40 cellular contexts compared by ENCODE assay signal in the genomic region with DNA sequence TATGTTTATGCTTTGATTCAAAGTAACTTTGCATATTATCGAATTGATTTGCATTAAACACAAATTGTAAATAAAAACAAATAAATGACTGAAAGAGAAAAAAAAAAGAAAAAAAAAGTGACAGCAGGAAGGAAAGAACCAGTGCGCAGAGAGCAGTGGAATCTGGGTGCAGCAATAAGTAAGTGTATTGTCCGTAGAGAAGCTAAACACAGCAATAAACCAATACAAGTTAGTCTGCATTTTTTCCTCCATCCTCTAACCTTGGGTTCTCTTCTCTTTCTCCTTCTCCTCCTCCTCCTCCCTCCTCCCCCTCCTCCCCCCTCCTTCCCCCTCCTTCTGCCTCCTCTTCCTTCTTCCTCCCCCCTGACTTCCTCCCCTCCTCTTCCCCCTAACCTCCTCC.
"Had no signal": no experiment of that assay in that cellular context is flagged by ENCODE, and none has a peak within 500 bp of the region (broad histone marks: within the 10 kb centered on the region; RNA-seq: fewer than 3 reads in every experiment).

No MANE protein-coding gene starts in this region.

- H3K9me3 Mint-ChIP-seq: activated naive CD4-positive, alpha-beta T cell treated with anti-CD3 and anti-CD28 coated beads for 36 hours; activated naive CD4-positive, alpha-beta T cell treated with anti-CD3 and anti-CD28 coated beads, Interleukin-2, amount 10 ng/mL, durations not matched to agents 7 days and 5 days; activated naive CD4-positive, alpha-beta T cell treated with anti-CD3 and anti-CD28 coated beads, Interleukin-2, amount 50 U/mL, for 24 hours; activated naive CD4-positive, alpha-beta T cell treated with anti-CD3 and anti-CD28 coated beads, Interleukin-2, amount 50 U/mL, for 72 hours; activated naive CD8-positive, alpha-beta T cell treated with anti-CD3 and anti-CD28 coated beads for 36 hours; activated naive CD8-positive, alpha-beta T cell treated with anti-CD3 and anti-CD28 coated beads, Interleukin-2, amount 10 ng/mL, durations not matched to agents 7 days and 5 days; activated naive CD8-positive, alpha-beta T cell treated with anti-CD3 and anti-CD28 coated beads, Interleukin-2, amount 50 U/mL, for 24 hours; activated T-cell treated with anti-CD3 and anti-CD28 coated beads, Interleukin-2, amount 50 U/mL, for 24 hours; activated T-cell treated with anti-CD3 and anti-CD28 coated beads, Interleukin-2, amount 50 U/mL, for 4 hours; activated T-cell treated with anti-CD3 and anti-CD28 coated beads, Interleukin-2, amount 50 U/mL, for 72 hours; activated T-helper 1 cell treated with anti-CD3 and anti-CD28 coated beads, Interleukin-12 subunit alpha, Interleukin-12 subunit beta, Interleukin-2, Interleukin-4 antibody, amounts not matched to agents 30 ng/mL and 10 ng/mL and 1 ng/mL, durations not matched to agents 14 hours and 24 hours and 36 hours; activated T-helper 17 cell treated with anti-CD3 and anti-CD28 coated beads, Interleukin-2, amount 50 U/mL, for 72 hours; activated T-helper 2 cell treated with anti-CD3 and anti-CD28 coated beads, Interferon-gamma antibody, Interleukin-2, Interleukin-4, amounts not matched to agents 10 μg/mL and 5 μg/mL and 100 μg/mL, durations not matched to agents 14 hours and 24 hours and 36 hours; central memory CD8-positive, alpha-beta T cell had no signal

- ATAC-seq: activated naive CD4-positive, alpha-beta T cell treated with anti-CD3 and anti-CD28 coated beads, Interleukin-2, amount 50 U/mL, for 72 hours; activated naive CD8-positive, alpha-beta T cell treated with anti-CD3 and anti-CD28 coated beads, Interleukin-2, amount 50 U/mL, for 24 hours; activated T-cell treated with anti-CD3 and anti-CD28 coated beads, Interleukin-2, amount 50 U/mL, for 4 hours; activated T-cell treated with anti-CD3 and anti-CD28 coated beads, Interleukin-2, amount 50 U/mL, for 72 hours; activated T-helper 17 cell treated with anti-CD3 and anti-CD28 coated beads, Interleukin-2, amount 50 U/mL, for 72 hours; body of pancreas had no signal

- H3K4me3 Mint-ChIP-seq: activated naive CD4-positive, alpha-beta T cell treated with anti-CD3 and anti-CD28 coated beads for 36 hours; activated naive CD4-positive, alpha-beta T cell treated with anti-CD3 and anti-CD28 coated beads, Interleukin-2, amount 10 ng/mL, durations not matched to agents 7 days and 5 days; activated naive CD4-positive, alpha-beta T cell treated with anti-CD3 and anti-CD28 coated beads, Interleukin-2, amount 50 U/mL, for 24 hours; activated naive CD8-positive, alpha-beta T cell; activated naive CD8-positive, alpha-beta T cell treated with anti-CD3 and anti-CD28 coated beads for 36 hours; activated naive CD8-positive, alpha-beta T cell treated with anti-CD3 and anti-CD28 coated beads, Interleukin-2, amount 10 ng/mL, durations not matched to agents 7 days and 5 days; activated naive CD8-positive, alpha-beta T cell treated with anti-CD3 and anti-CD28 coated beads, Interleukin-2, amount 50 U/mL, for 24 hours; activated T-cell treated with anti-CD3 and anti-CD28 coated beads, Interleukin-2, amount 50 U/mL, for 24 hours; activated T-cell treated with anti-CD3 and anti-CD28 coated beads, Interleukin-2, amount 50 U/mL, for 4 hours; activated T-cell treated with anti-CD3 and anti-CD28 coated beads, Interleukin-2, amount 50 U/mL, for 72 hours; activated T-helper 1 cell treated with anti-CD3 and anti-CD28 coated beads, Interleukin-12 subunit alpha, Interleukin-12 subunit beta, Interleukin-2, Interleukin-4 antibody, amounts not matched to agents 30 ng/mL and 10 ng/mL and 1 ng/mL, durations not matched to agents 14 hours and 24 hours and 36 hours; activated T-helper 17 cell treated with anti-CD3 and anti-CD28 coated beads, Interleukin-2, amount 50 U/mL, for 72 hours; brain; central memory CD8-positive, alpha-beta T cell had no signal

- H3K27me3 ChIP-seq: adrenal gland, ascending aorta, body of pancreas, brain microvascular endothelial cell, breast epithelium had no signal

- H3K36me3 Mint-ChIP-seq: activated naive CD4-positive, alpha-beta T cell treated with anti-CD3 and anti-CD28 coated beads, Interleukin-2, amount 10 ng/mL, durations not matched to agents 7 days and 5 days; activated naive CD4-positive, alpha-beta T cell treated with anti-CD3 and anti-CD28 coated beads, Interleukin-2, amount 50 U/mL, for 24 hours; activated naive CD4-positive, alpha-beta T cell treated with anti-CD3 and anti-CD28 coated beads, Interleukin-2, amount 50 U/mL, for 72 hours; activated naive CD8-positive, alpha-beta T cell treated with anti-CD3 and anti-CD28 coated beads for 36 hours; brain had no signal

- H3K9me3 ChIP-seq: adrenal gland, ascending aorta, body of pancreas, breast epithelium had no signal

- H3K27me3 Mint-ChIP-seq: activated naive CD4-positive, alpha-beta T cell treated with anti-CD3 and anti-CD28 coated beads, Interleukin-2, amount 50 U/mL, for 24 hours; activated T-cell treated with anti-CD3 and anti-CD28 coated beads, Interleukin-2, amount 50 U/mL, for 24 hours; brain had no signal

- DNase-seq: activated effector memory CD4-positive, alpha-beta T cell treated with anti-CD3 and anti-CD28 coated beads, Interleukin-2, amount 50 U/mL, for 16 hours; activated effector memory CD4-positive, alpha-beta T cell treated with Interleukin-2 at 50 U/mL for 16 hours; activated gamma-delta T cell; activated gamma-delta T cell treated with Interleukin-2 at 50 U/mL for 16 hours; activated naive CD4-positive, alpha-beta T cell; activated naive CD4-positive, alpha-beta T cell treated with anti-CD3 and anti-CD28 coated beads for 36 hours; activated naive CD4-positive, alpha-beta T cell treated with anti-CD3 and anti-CD28 coated beads, Interleukin-2, amount 10 ng/mL, durations not matched to agents 7 days and 5 days; activated naive CD4-positive, alpha-beta T cell treated with anti-CD3 and anti-CD28 coated beads, Interleukin-2, amount 50 U/mL, for 16 hours; activated naive CD4-positive, alpha-beta T cell treated with Interleukin-2 at 50 U/mL for 16 hours; activated naive CD8-positive, alpha-beta T cell treated with anti-CD3 and anti-CD28 coated beads for 36 hours; activated naive CD8-positive, alpha-beta T cell treated with anti-CD3 and anti-CD28 coated beads, Interleukin-2, amount 10 ng/mL, durations not matched to agents 7 days and 5 days; activated naive CD8-positive, alpha-beta T cell treated with anti-CD3 and anti-CD28 coated beads, Interleukin-2, amount 50 U/mL, for 24 hours; activated T-cell treated with anti-CD3 and anti-CD28 coated beads, Interleukin-2, amount 50 U/mL, for 1 hour; activated T-cell treated with anti-CD3 and anti-CD28 coated beads, Interleukin-2, amount 50 U/mL, for 24 hours; activated T-cell treated with anti-CD3 and anti-CD28 coated beads, Interleukin-2, amount 50 U/mL, for 4 hours; activated T-cell treated with anti-CD3 and anti-CD28 coated beads, Interleukin-2, amount 50 U/mL, for 48 hours; activated T-cell treated with anti-CD3 and anti-CD28 coated beads, Interleukin-2, amount 50 U/mL, for 72 hours; amniotic stem cell; amygdala; anterior cingulate cortex; aorta; body of pancreas; brain microvascular endothelial cell; caudate nucleus; central memory CD4-positive, alpha-beta T cell; cerebellar nuclear complex had no signal

- H3K27ac Mint-ChIP-seq: activated naive CD4-positive, alpha-beta T cell treated with anti-CD3 and anti-CD28 coated beads for 36 hours; activated naive CD4-positive, alpha-beta T cell treated with anti-CD3 and anti-CD28 coated beads, Interleukin-2, amount 10 ng/mL, durations not matched to agents 7 days and 5 days; activated naive CD4-positive, alpha-beta T cell treated with anti-CD3 and anti-CD28 coated beads, Interleukin-2, amount 50 U/mL, for 24 hours; activated naive CD4-positive, alpha-beta T cell treated with anti-CD3 and anti-CD28 coated beads, Interleukin-2, amount 50 U/mL, for 72 hours; activated naive CD8-positive, alpha-beta T cell; activated naive CD8-positive, alpha-beta T cell treated with anti-CD3 and anti-CD28 coated beads for 36 hours; activated naive CD8-positive, alpha-beta T cell treated with anti-CD3 and anti-CD28 coated beads, Interleukin-2, amount 10 ng/mL, durations not matched to agents 7 days and 5 days; activated naive CD8-positive, alpha-beta T cell treated with anti-CD3 and anti-CD28 coated beads, Interleukin-2, amount 50 U/mL, for 24 hours; activated T-cell treated with anti-CD3 and anti-CD28 coated beads, Interleukin-2, amount 50 U/mL, for 24 hours; activated T-cell treated with anti-CD3 and anti-CD28 coated beads, Interleukin-2, amount 50 U/mL, for 72 hours; activated T-helper 1 cell treated with anti-CD3 and anti-CD28 coated beads, Interleukin-12 subunit alpha, Interleukin-12 subunit beta, Interleukin-2, Interleukin-4 antibody, amounts not matched to agents 30 ng/mL and 10 ng/mL and 1 ng/mL, durations not matched to agents 14 hours and 24 hours and 36 hours; activated T-helper 17 cell treated with anti-CD3 and anti-CD28 coated beads, Interleukin-2, amount 50 U/mL, for 72 hours; activated T-helper 2 cell treated with anti-CD3 and anti-CD28 coated beads, Interferon-gamma antibody, Interleukin-2, Interleukin-4, amounts not matched to agents 10 μg/mL and 5 μg/mL and 100 μg/mL, durations not matched to agents 14 hours and 24 hours and 36 hours; brain had no signal

- H3K27ac ChIP-seq: adrenal gland, ascending aorta, body of pancreas, brain microvascular endothelial cell, breast epithelium, cardiac muscle cell had no signal

- H3K4me1 Mint-ChIP-seq: activated naive CD4-positive, alpha-beta T cell treated with anti-CD3 and anti-CD28 coated beads, Interleukin-2, amount 10 ng/mL, durations not matched to agents 7 days and 5 days; activated naive CD4-positive, alpha-beta T cell treated with anti-CD3 and anti-CD28 coated beads, Interleukin-2, amount 50 U/mL, for 24 hours; activated naive CD8-positive, alpha-beta T cell treated with anti-CD3 and anti-CD28 coated beads for 36 hours; activated naive CD8-positive, alpha-beta T cell treated with anti-CD3 and anti-CD28 coated beads, Interleukin-2, amount 10 ng/mL, durations not matched to agents 7 days and 5 days; activated naive CD8-positive, alpha-beta T cell treated with anti-CD3 and anti-CD28 coated beads, Interleukin-2, amount 50 U/mL, for 24 hours; activated T-helper 17 cell treated with anti-CD3 and anti-CD28 coated beads, Interleukin-2, amount 50 U/mL, for 72 hours; brain; central memory CD8-positive, alpha-beta T cell had no signal

- H3K4me3 ChIP-seq: adrenal gland, ascending aorta, body of pancreas, breast epithelium, cardiac muscle cell had no signal

- H3K36me3 ChIP-seq: adrenal gland, ascending aorta, brain microvascular endothelial cell, breast epithelium, cardiac muscle cell had no signal

- FAIRE-seq: astrocyte, bronchial epithelial cell had no signal

- H3K4me1 ChIP-seq: adrenal gland, ascending aorta, body of pancreas, breast epithelium had no signal
